ENCODE assay signal across 1 cellular context in the genomic region with DNA sequence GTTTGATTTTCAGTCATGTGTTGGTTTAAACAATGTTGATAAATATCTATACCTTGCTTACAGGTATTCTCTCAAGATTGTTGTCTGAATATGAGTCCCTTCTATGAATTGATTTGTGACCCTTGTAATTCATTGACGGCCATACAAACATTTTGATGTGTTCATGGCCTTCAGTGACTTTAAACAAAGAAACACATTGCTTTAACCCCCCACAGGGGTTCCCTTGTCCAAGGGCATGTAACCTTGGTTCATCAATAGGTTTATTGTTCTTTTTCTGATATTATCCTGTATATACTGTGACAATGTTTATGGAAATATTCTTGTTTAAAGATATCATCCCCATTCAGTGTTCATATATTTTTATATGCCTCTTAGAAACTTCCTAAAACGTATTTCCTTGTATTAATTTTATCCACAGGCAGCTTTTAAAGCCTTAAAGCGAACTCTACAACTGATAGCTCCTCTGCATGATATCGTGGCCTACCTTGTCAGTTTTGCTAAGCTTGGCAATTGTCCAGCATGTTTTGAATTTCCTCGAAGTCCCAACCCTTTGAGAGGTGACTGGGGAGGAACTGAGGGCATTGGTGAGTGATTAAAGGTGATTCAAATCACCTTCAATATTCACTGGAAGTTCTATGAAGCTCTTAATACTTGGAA.
TF ChIP-seq lines count a peak whose summit lies in the region.

No MANE protein-coding gene starts in this region.

TF ChIP-seq in HCT116, 20 proteins besides CTCF, POLR2A, EP300 and RAD21:
- no peak for TF ChIP-seq ZFX (IDR thresholded peaks at IDR 0.05)
